Comparison of ENCODE assay signal across 12 cellular contexts in genomic region chr12:52053570-52054209, GRCh38. TPM values are rescaled to one million over a fixed set of nuclear protein-coding genes. Genes with fewer than 3 reads are reported as not detected.
DNase-seq lines count a peak whose midpoint lies in the region; ATAC-seq, FAIRE-seq and TF ChIP-seq lines count a peak whose summit lies in the region.
"Had no signal": no experiment of that assay in that cellular context is flagged by ENCODE, and none has a peak within 500 bp of the region (broad histone marks: within the 10 kb centered on the region; RNA-seq: fewer than 3 reads in every experiment).

No MANE protein-coding gene starts in this region.

- H3K4me1 ChIP-seq in A549 (peaks cover 34% of the 10 kb centered on the region), endocrine pancreas (ENCODE audit: control insufficient read depth, insufficient read depth, low read length) (no peaks in the 10 kb centered on the region), parathyroid adenoma (peaks cover 11% of the 10 kb centered on the region), SJCRH30 (peaks cover 8% of the 10 kb centered on the region)

- no peaks in the 10 kb centered on the region for H3K79me2 ChIP-seq in parathyroid adenoma

- H3K27me3 ChIP-seq in H7 (ENCODE audit: control insufficient read depth, insufficient read depth, low read length) (peaks cover 38% of the 10 kb centered on the region), endocrine pancreas (ENCODE audit: control insufficient read depth, insufficient read depth, low read length) (no peaks in the 10 kb centered on the region), parathyroid adenoma (ENCODE audit: control insufficient read depth, insufficient read depth, low read length) (no peaks in the 10 kb centered on the region), SJCRH30 (no peaks in the 10 kb centered on the region)

- H3K9ac ChIP-seq in endocrine pancreas (ENCODE audit: control insufficient read depth, insufficient read depth, low read length): no peak overlapping the region
- no peak overlapping the region for H3K9ac ChIP-seq in parathyroid adenoma

- TF ChIP-seq CTCF in A549 (IDR thresholded peaks at IDR 0.05) (no peak), parathyroid adenoma (IDR thresholded peaks at IDR 0.05) (no peak)

- TF ChIP-seq POLR2A in A549 (IDR thresholded peaks at IDR 0.05; ENCODE audit: low read length): no peak

- POLR2A ChIA-PET in A549 (lab: Yijun Ruan, JAX): no interaction called here

- no peak for TF ChIP-seq RAD21 in A549 (conservative IDR thresholded peaks at IDR 0.05 in 1 of 2, IDR thresholded peaks at IDR 0.05 in 1 of 2)

- WGBS in A549 (ENCODE audit: missing lambda C conversion rate): 84% methylated on average over 9 of the region's 9 CpGs

- H2AFZ ChIP-seq in parathyroid adenoma: no peak overlapping the region

- H3K36me3 ChIP-seq in H7 (replicated peaks; ENCODE audit: control insufficient read depth, insufficient read depth, low read length) (peaks cover 2% of the 10 kb centered on the region; the same call in 1 of the 2 replicates), endocrine pancreas (ENCODE audit: control insufficient read depth, insufficient read depth, low read length) (peaks cover 21% of the 10 kb centered on the region), parathyroid adenoma (ENCODE audit: control insufficient read depth, insufficient read depth, low read length) (no peaks in the 10 kb centered on the region), SJCRH30 (no peaks in the 10 kb centered on the region)

- TF ChIP-seq EP300 in A549 (IDR thresholded peaks at IDR 0.05): no peak

- H3K27ac ChIP-seq in A549: peak overlapping the region in 1 of 2 experiments; percentile 95; a peak in 3 of 6 replicates
- H3K27ac ChIP-seq in parathyroid adenoma: no peak overlapping the region
- H3K27ac ChIP-seq in SJCRH30: no peak overlapping the region

- DNase-seq in A549 (ENCODE audit: low read depth in 1 of 2, low spot score in 1 of 2): peak in 1 of 2 experiments; percentile 65
- DNase-seq in H7: peak; percentile 40
- DNase-seq in iPS-NIHi7 (ENCODE audit: extremely low spot score): no peak
- no peak for DNase-seq in NCI-H2227 treated with DMSO at 0.1 percent for 48 hours (lab: John Stamatoyannopoulos, UW)
- no peak for DNase-seq in SJCRH30
- DNase-seq in activated CD8-positive, alpha-beta memory T cell treated with anti-CD3 and anti-CD28 coated beads, Interleukin-2, amount 50 U/mL, for 48 hours: no peak
- DNase-seq: effector memory CD4-positive, alpha-beta T cell; trophoblast cell had no signal

- CTCF ChIA-PET in A549 (lab: Yijun Ruan, JAX): interaction anchor here (1.5 to 42.5 kb wide), 3 partner anchors 15 to 29 kb away, joined by 7 to 1730 read pairs (median 10); no protein-coding TSS in a partner anchor

- ATAC-seq in A549: no peak; a peak in 1 of 6 replicates
- ATAC-seq: activated naive CD4-positive, alpha-beta T cell treated with anti-CD3 and anti-CD28 coated beads, Interleukin-2, amount 50 U/mL, for 72 hours had no signal

- H3K4me2 ChIP-seq in A549: peak overlapping the region; percentile 96
- no peak overlapping the region for H3K4me2 ChIP-seq in parathyroid adenoma (ENCODE audit: low read length)

- H3K9me3 ChIP-seq in A549 (no peaks in the 10 kb centered on the region), endocrine pancreas (ENCODE audit: control insufficient read depth, low read length) (no peaks in the 10 kb centered on the region), parathyroid adenoma (ENCODE audit: control insufficient read depth, low read length) (no peaks in the 10 kb centered on the region), SJCRH30 (replicated peaks) (no peaks in the 10 kb centered on the region)

- no peak for FAIRE-seq in A549 (lab: Jason Lieb, UNC)

- H3K4me3 ChIP-seq in A549 (peak overlapping the region; percentile 75), H7 (ENCODE audit: insufficient read depth, low read depth, low read length) (no peak overlapping the region), endocrine pancreas (ENCODE audit: control insufficient read depth, insufficient read depth, low read length) (peak overlapping the region; percentile 75), parathyroid adenoma (ENCODE audit: low read depth, low read length) (peak overlapping the region; percentile 7), SJCRH30 (no peak overlapping the region)

TF ChIP-seq in A549, 52 proteins besides CTCF, POLR2A, EP300 and RAD21 (continues in another document):
- TF ChIP-seq HOXA7 (CRISPR knock-in tag; IDR thresholded peaks at IDR 0.05): peak; percentile 65; the same call in 1 of the 2 replicates
- TF ChIP-seq POLR2AphosphoS2 (conservative IDR thresholded peaks at IDR 0.05; ENCODE audit: low read length): peak; percentile 64; the same call in 1 of the 2 replicates
- peak; percentile 63 for TF ChIP-seq TP53 (CRISPR knock-in tag; IDR thresholded peaks at IDR 0.05)
- TF ChIP-seq TFCP2L1 (CRISPR knock-in tag; IDR thresholded peaks at IDR 0.05): peak; percentile 82
- no peak for TF ChIP-seq HOXB13 (CRISPR knock-in tag; IDR thresholded peaks at IDR 0.05; ENCODE audit: low read depth)
- TF ChIP-seq MAZ (IDR thresholded peaks at IDR 0.05; ENCODE audit: borderline replicate concordance, low read depth, low read length): peak; percentile 37; the same call in 1 of the 2 replicates
- TF ChIP-seq HOXB5 (CRISPR knock-in tag; IDR thresholded peaks at IDR 0.05): peak; percentile 74; the same call in 1 of the 2 replicates
- peak; percentile 19 for TF ChIP-seq MAFK (IDR thresholded peaks at IDR 0.05; ENCODE audit: partially characterized antibody)
- TF ChIP-seq BHLHE40 (IDR thresholded peaks at IDR 0.05; ENCODE audit: low read depth, low read length): no peak
- peak; percentile 23; the same call in 1 of the 2 replicates for TF ChIP-seq RARB (CRISPR knock-in tag; IDR thresholded peaks at IDR 0.05)
- no peak for TF ChIP-seq MAX (IDR thresholded peaks at IDR 0.05)
- no peak for TF ChIP-seq PBX3 (IDR thresholded peaks at IDR 0.05)

RNA-seq across cellular contexts. Expression of gene NR4A1, which starts 2.4 kb away (rescaled TPM):
- 81.3 and 89.6 TPM in 2 replicates for polyA plus RNA-seq in A549 (2011; rRNA removed)
- 151 and 315 TPM in 2 replicates for polyA plus RNA-seq in A549 (2012; cell fraction: cytosol; rRNA removed)
- 768 and 886 TPM in 2 replicates for polyA plus RNA-seq in A549 (2012; cell fraction: nucleus; rRNA removed)
- 24.7 to 39.6 TPM (median 28.7 TPM) in 3 replicates for polyA plus RNA-seq in A549 (2017; fragmentation: RNase III; extraction: RNeasy Plus Mini Kit Qiagen cat#74134 plus additional on column Dnase treatment)
- polyA minus RNA-seq in A549 (2011; rRNA and poly(A)+ RNA removed): 132 and 174 TPM in 2 replicates
- 11.8 and 29.6 TPM in 2 replicates for total RNA-seq in H7 (2014; rRNA removed; shearing (Covaris generic))
- 9.2 and 10.0 TPM in 2 replicates for total RNA-seq in SJCRH30 (2014; rRNA removed; shearing (Covaris generic))

RNA-seq across cellular contexts. Expression of gene ATG101, which starts 16.1 kb away (rescaled TPM):
- polyA plus RNA-seq in A549 (2011; rRNA removed) (124 and 141 TPM in 2 replicates), A549 (2017; fragmentation: RNase III; extraction: RNeasy Plus Mini Kit Qiagen cat#74134 plus additional on column Dnase treatment) (81.3 to 87.9 TPM (median 82.6 TPM) in 3 replicates)
- 168 and 190 TPM in 2 replicates for polyA plus RNA-seq in A549 (2012; cell fraction: cytosol; rRNA removed)
- 140 and 145 TPM in 2 replicates for polyA plus RNA-seq in A549 (2012; cell fraction: nucleus; rRNA removed)
- 109 and 119 TPM in 2 replicates for polyA minus RNA-seq in A549 (2011; rRNA and poly(A)+ RNA removed)
- total RNA-seq in H7 (2014; rRNA removed; shearing (Covaris generic)): 67.3 and 75.7 TPM in 2 replicates
- total RNA-seq in SJCRH30 (2014; rRNA removed; shearing (Covaris generic)): 48.6 and 52.1 TPM in 2 replicates

RNA-seq across cellular contexts. Expression of gene SMIM41, which starts 25.8 kb away (rescaled TPM):
- polyA plus RNA-seq in A549 (2011; rRNA removed) (not detected in 2 replicates), A549 (2017; fragmentation: RNase III; extraction: RNeasy Plus Mini Kit Qiagen cat#74134 plus additional on column Dnase treatment) (not detected in 3 replicates)
- polyA plus RNA-seq in A549 (2012; cell fraction: cytosol; rRNA removed): not detected in 2 replicates
- polyA plus RNA-seq in A549 (2012; cell fraction: nucleus; rRNA removed): 0.06 and 0.10 TPM in 2 replicates
- not detected in 2 replicates for polyA minus RNA-seq in A549 (2011; rRNA and poly(A)+ RNA removed)
- not detected in 2 replicates for total RNA-seq in H7 (2014; rRNA removed; shearing (Covaris generic))
- not detected in 2 replicates for total RNA-seq in SJCRH30 (2014; rRNA removed; shearing (Covaris generic))
- total RNA-seq: activated naive CD4-positive, alpha-beta T cell treated with anti-CD3 and anti-CD28 coated beads, Interleukin-2, amount 50 U/mL, for 72 hours; H4 had no signal

RNA-seq across cellular contexts. Expression of gene TAMALIN, which starts 46.9 kb away (rescaled TPM):
- polyA plus RNA-seq in A549 (2011; rRNA removed) (0.22 and 0.35 TPM in 2 replicates), A549 (2017; fragmentation: RNase III; extraction: RNeasy Plus Mini Kit Qiagen cat#74134 plus additional on column Dnase treatment) (0.16 to 0.30 TPM (median 0.29 TPM) in 3 replicates)
- 0.44 and 0.53 TPM in 2 replicates for polyA plus RNA-seq in A549 (2012; cell fraction: cytosol; rRNA removed)
- polyA plus RNA-seq in A549 (2012; cell fraction: nucleus; rRNA removed): 1.4 and 3.1 TPM in 2 replicates
- 0.44 and 0.62 TPM in 2 replicates for polyA minus RNA-seq in A549 (2011; rRNA and poly(A)+ RNA removed)
- total RNA-seq in H7 (2014; rRNA removed; shearing (Covaris generic)): 2.2 and 3.6 TPM in 2 replicates
- total RNA-seq in SJCRH30 (2014; rRNA removed; shearing (Covaris generic)): 3.3 and 4.5 TPM in 2 replicates

Comparison
In these comparisons a context has a peak if more than half of its experiments do, and no peak if none do; other contexts are left out.
1. H3K4me3 ChIP-seq: peak in A549 (single experiment), endocrine pancreas (single experiment) and parathyroid adenoma (single experiment); none in H7 (single experiment) and SJCRH30 (single experiment).